8 cellular contexts compared by ENCODE assay signal in genomic region chr1:41371630-41372599, GRCh38. TPM values are rescaled to one million over a fixed set of nuclear protein-coding genes. Genes with fewer than 3 reads are reported as not detected.
DNase-seq lines count a peak whose midpoint lies in the region; ATAC-seq and TF ChIP-seq lines count a peak whose summit lies in the region.

No MANE protein-coding gene starts in this region.

- no peak overlapping the region for H2BK120ac ChIP-seq in H9 (ENCODE audit: low read depth, low read length, poor library complexity, severe bottlenecking)

- H3K27me3 ChIP-seq in H9 (ENCODE audit: insufficient read depth, low read length) = no peaks in the 10 kb centered on the region
- H3K27me3 ChIP-seq in ovary = no peaks in the 10 kb centered on the region
- H3K27me3 ChIP-seq in brain microvascular endothelial cell (replicated peaks) = peaks cover 16% of the 10 kb centered on the region

- peak overlapping the region; percentile 44 for H3K4me2 ChIP-seq in H9 (ENCODE audit: insufficient read depth, insufficient read length, low read length)

- H4K8ac ChIP-seq in H9 (replicated peaks; ENCODE audit: insufficient read length, low read depth, low read length) = no peak overlapping the region

- H3K4me3 ChIP-seq in ovary = no peak overlapping the region
- H3K4me3 ChIP-seq in brain microvascular endothelial cell (ENCODE audit: low read depth, low read length) = no peak overlapping the region

- H3K9me3 Mint-ChIP-seq in H9 = no peaks in the 10 kb centered on the region

- no peak overlapping the region for H3K23ac ChIP-seq in H9 (ENCODE audit: insufficient read length, low read depth, low read length)

- no peak overlapping the region for H2AFZ ChIP-seq in H9 (ENCODE audit: low read length)

- H3K79me1 ChIP-seq in H9 (ENCODE audit: insufficient read depth, low read depth, low read length, poor library complexity, severe bottlenecking) = no peaks in the 10 kb centered on the region

- no peaks in the 10 kb centered on the region; a peak in 1 of 7 replicates for H3K36me3 Mint-ChIP-seq in H9 (ENCODE audit: insufficient read depth in 1 of 3, low read depth in 3 of 3)

- no peak overlapping the region for H2BK20ac ChIP-seq in H9 (ENCODE audit: low read depth, low read length, poor library complexity, severe bottlenecking)

- no peak overlapping the region for H4K5ac ChIP-seq in H9 (ENCODE audit: insufficient read length, low read depth, low read length)

- intact Hi-C loops in ovary (cut with DNase I) = no loop called here

- no peak overlapping the region; the same call in 1 of the 2 replicates for H3K14ac ChIP-seq in H9 (ENCODE audit: insufficient read depth, low read length)

- TF ChIP-seq EP300 in ovary (IDR thresholded peaks at IDR 0.05) = no peak

- H4K20me1 ChIP-seq in H9 (ENCODE audit: control insufficient read depth, insufficient read depth, insufficient read length) = no peaks in the 10 kb centered on the region

- H3K18ac ChIP-seq in H9 (ENCODE audit: insufficient read length, low read depth, low read length) = no peak overlapping the region

- H3K4me1 ChIP-seq in H9 (ENCODE audit: insufficient read depth, low read length) (peaks cover 23% of the 10 kb centered on the region), ovary (ENCODE audit: insufficient read depth) (peaks cover 24% of the 10 kb centered on the region)

- in situ Hi-C loops in brain microvascular endothelial cell (cut with HindIII; ENCODE audit: low pct_ligation_motif_present, low sequenced_read_pairs) = no loop called here

- H2BK15ac ChIP-seq in H9 (ENCODE audit: low read depth, low read length) = no peak overlapping the region

- H3K27me3 Mint-ChIP-seq in H9 (ENCODE audit: low read depth) = peaks cover 67% of the 10 kb centered on the region

- peak overlapping the region; percentile 61 to 93 (median 74); a peak in 5 of 7 replicates for H3K27ac Mint-ChIP-seq in H9

- no peak overlapping the region for H2BK12ac ChIP-seq in H9 (ENCODE audit: insufficient read length, low read depth, low read length)

- H3T11ph ChIP-seq in H9 (ENCODE audit: low read length) = no peak overlapping the region

- H3K9ac ChIP-seq in H9 (ENCODE audit: extremely low read depth, insufficient read length, low read length) = no peak overlapping the region

- DNase-seq in H9 (peak; percentile 96), NCI-H2196 treated with DMSO at 0.1 percent for 48 hours (lab: John Stamatoyannopoulos, UW; ENCODE audit: unreplicated experiment) (peak; percentile 88), epidermal melanocyte (ENCODE audit: insufficient read length, low spot score) (peak; percentile 33), ovary (peak; percentile 60 to 72 (median 61)), ureter (ENCODE audit: low spot score) (no peak), brain microvascular endothelial cell (no peak)

- no CpG with 5 or more reads among the region's 7 CpGs for WGBS in H9 (ENCODE audit: extremely low coverage, insufficient read length, low lambda C conversion rate)
- 12 to 28% (median 13%) methylated on average over 7 of the region's 7 CpGs for WGBS in ovary, 3 donors

- H3K27ac ChIP-seq in H9 (ENCODE audit: insufficient read length, low read depth, low read length) (no peak overlapping the region), ovary (peak overlapping the region; percentile 47 to 60), brain microvascular endothelial cell (no peak overlapping the region)

- H3K79me2 ChIP-seq in H9 (ENCODE audit: insufficient read depth, low read length) = no peaks in the 10 kb centered on the region

- H3K9me3 ChIP-seq in H9 (ENCODE audit: control insufficient read depth, low read depth, low read length) = no peaks in the 10 kb centered on the region
- no peaks in the 10 kb centered on the region for H3K9me3 ChIP-seq in ovary

- no peak for TF ChIP-seq POLR2A in ovary (IDR thresholded peaks at IDR 0.05)

- no peak for ATAC-seq in HG03460 (IDR thresholded peaks at IDR 0.05; ENCODE audit: unreplicated experiment)
- no peak for ATAC-seq in GM18517 (IDR thresholded peaks at IDR 0.05; ENCODE audit: unreplicated experiment)

- H3K4me3 Mint-ChIP-seq in H9 = peak overlapping the region; percentile 0 to 38; a peak in 4 of 5 replicates

- no peak overlapping the region for H2BK5ac ChIP-seq in H9 (ENCODE audit: insufficient read length, low read length)

- no peaks in the 10 kb centered on the region for H3K23me2 ChIP-seq in H9 (ENCODE audit: insufficient read length, low read depth, low read length, poor library complexity, severe bottlenecking)

- H3K4ac ChIP-seq in H9 (ENCODE audit: low read depth, low read length) = no peak overlapping the region

- H3K36me3 ChIP-seq in ovary (no peaks in the 10 kb centered on the region), brain microvascular endothelial cell (replicated peaks) (no peaks in the 10 kb centered on the region)

- no peak overlapping the region for H4K91ac ChIP-seq in H9 (ENCODE audit: insufficient read length, low read depth, low read length)

- H3K56ac ChIP-seq in H9 (ENCODE audit: insufficient read length, low read depth, low read length) = no peak overlapping the region

- TF ChIP-seq CTCF in H9 (conservative IDR thresholded peaks at IDR 0.05) = no peak
- no peak for TF ChIP-seq CTCF in ovary (IDR thresholded peaks at IDR 0.05)
- no peak for TF ChIP-seq CTCF in brain microvascular endothelial cell (IDR thresholded peaks at IDR 0.05; ENCODE audit: low read depth, low read length, missing control alignments)

- no peak overlapping the region for H2AK5ac ChIP-seq in H9 (ENCODE audit: insufficient read length, low read length)

- H3K4me1 Mint-ChIP-seq in H9 = peaks cover 51 to 62% of the 10 kb centered on the region in 2 experiments

RNA-seq across cellular contexts. Expression of gene FOXO6, which starts 10.7 kb away (rescaled TPM):
- total RNA-seq in H9 (2021) (0.83 and 0.99 TPM in 2 replicates), ovary (10 to 100 TPM in 4 of 7 donors, 1 to 10 TPM in 3; 3.9 to 18.9 (median 10.3) TPM), ureter (8.6 TPM)
- polyA plus RNA-seq in ovary = 1 to 10 TPM in 1 of 2 donors, under 1 TPM in 1; 0.90 to 1.4 TPM

Comparison
In these comparisons a context has a peak if more than half of its experiments do, and no peak if none do; other contexts are left out.
1. DNase-seq: peak in H9 (single experiment), NCI-H2196 treated with DMSO at 0.1 percent for 48 hours (single experiment), epidermal melanocyte (single experiment) and ovary (5 of 5); none in ureter (single experiment) and brain microvascular endothelial cell (single experiment).
2. H3K27ac ChIP-seq: peak in ovary (2 of 2); none in H9 (single experiment) and brain microvascular endothelial cell (single experiment).